Comparison of ENCODE assay signal across 28 cellular contexts in genomic region chr9:130181645-130182044, GRCh38. TPM values are rescaled to one million over a fixed set of nuclear protein-coding genes. Genes with fewer than 3 reads are reported as not detected.
A peak's percentile ranks its signal among the peaks of the same experiment; 100 is the strongest.
DNase-seq lines count a peak whose midpoint lies in the region; ATAC-seq, FAIRE-seq and TF ChIP-seq lines count a peak whose summit lies in the region.
"Had no signal": no experiment of that assay in that cellular context is flagged by ENCODE, and none has a peak within 500 bp of the region (broad histone marks: within the 10 kb centered on the region; RNA-seq: fewer than 3 reads in every experiment).

No MANE protein-coding gene starts in this region.

- POLR2A ChIA-PET in K562 (lab: Yijun Ruan, JAX) = no interaction called here
- POLR2A ChIA-PET in A673 (lab: Charles Lee; ENCODE audit: low non-redundant PET) = no interaction called here

- no peak overlapping the region for H2BK12ac ChIP-seq in neuronal stem cell (ENCODE audit: low read length)

- no peak for TF ChIP-seq RAD21 in K562 (CRISPR knock-in tag; conservative IDR thresholded peaks at IDR 0.05 in 1 of 2, IDR thresholded peaks at IDR 0.05 in 1 of 2)

- DNase-seq in K562 (ENCODE audit: extremely low read depth in 1 of 4, low spot score in 3 of 4) (no peak), neuronal stem cell (ENCODE audit: low spot score) (no peak), tibial artery (no peak), A673 (ENCODE audit: low spot score) (no peak), NK-92 (lab: John Stamatoyannopoulos, UW; ENCODE audit: unreplicated experiment) (no peak)
- DNase-seq: activated CD4-positive, CD25-positive, alpha-beta regulatory T cell treated with anti-CD3 and anti-CD28 coated beads, Interleukin-2, amount 50 U/mL, for 72 hours; activated CD8-positive, alpha-beta T cell treated with anti-CD3 and anti-CD28 coated beads for 36 hours; activated gamma-delta T cell treated with Interleukin-2 at 50 U/mL for 16 hours; DMS79; gastrocnemius medialis; KBM-7; MM.1S; naive thymus-derived CD8-positive, alpha-beta T cell; NCI-H146; NCI-H2171; NCI-H69; Right ventricle myocardium superior; T-cell; testis had no signal

- TF ChIP-seq POLR2A in K562 (conservative IDR thresholded peaks at IDR 0.05) = no peak

- no peak overlapping the region for H3K27ac ChIP-seq in K562 (ENCODE audit: extremely low read depth, low read depth, low read length)
- H3K27ac ChIP-seq in esophagus (ENCODE audit: low read depth in 2 of 2, low read length in 1 of 2) = peak overlapping the region; percentile 11 to 86
- H3K27ac ChIP-seq in neuronal stem cell (replicated peaks; ENCODE audit: low read length) = no peak overlapping the region
- H3K27ac ChIP-seq in tibial artery = peak overlapping the region; percentile 93 to 95
- H3K27ac ChIP-seq in A673 (ENCODE audit: low read depth, low read length, poor library complexity, severe bottlenecking) = no peak overlapping the region
- H3K27ac ChIP-seq: epithelial cell of prostate, gastrocnemius medialis, parathyroid adenoma, testis had no signal

- in situ Hi-C loops in K562 (cut with MboI) = no loop called here

- peaks cover 22% of the 10 kb centered on the region; the same call in 2 of the 3 replicates for H3K79me2 ChIP-seq in K562 (ENCODE audit: control insufficient read depth, insufficient read depth, low read length)
- H3K79me2 ChIP-seq: parathyroid adenoma had no signal

- H4K91ac ChIP-seq in neuronal stem cell (ENCODE audit: low read depth, low read length, poor library complexity) = no peak overlapping the region

- intact Hi-C loops in K562 (cut with micrococcal nuclease) = no loop called here
- intact Hi-C loops in tibial artery (cut with DNase I; ENCODE audit: low total_unique reads) = no loop called here
- intact Hi-C loops in A673 (cut with micrococcal nuclease; ENCODE audit: unreplicated experiment) = no loop called here

- WGBS in K562 (ENCODE audit: insufficient coverage, low coverage, missing lambda C conversion rate) = 65% methylated on average over 10 of the region's 24 CpGs
- WGBS in esophagus, 2 donors = 53 to 78% methylated on average over 21 to 24 of the region's 24 CpGs
- WGBS in neuronal stem cell (ENCODE audit: extremely low coverage in 2 of 2, insufficient read length in 2 of 2, insufficient replicate concordance in 1 of 2), 2 donors = no CpG with 5 or more reads among the region's 24 CpGs

- CTCF ChIA-PET in K562 (lab: Yijun Ruan, JAX; ENCODE audit: low intra/inter-chr PET ratio) = no interaction called here
- CTCF ChIA-PET in A673 (lab: Charles Lee) = no interaction called here

- no peak overlapping the region for H2AFZ ChIP-seq in K562 (ENCODE audit: low read depth, low read length)
- H2AFZ ChIP-seq in neuronal stem cell (ENCODE audit: low read length) = no peak overlapping the region
- H2AFZ ChIP-seq: parathyroid adenoma had no signal

- H4K8ac ChIP-seq in neuronal stem cell (ENCODE audit: low read depth, low read length) = no peak overlapping the region

- BruUV-seq in K562 (replicated peaks; lab: Mats Ljungman, UMichigan) (no TSS peak), A673 (replicated peaks; lab: Mats Ljungman, UMichigan) (no TSS peak)

- no peak for TF ChIP-seq EP300 in K562 (IDR thresholded peaks at IDR 0.05; ENCODE audit: low read length)

- H2BK15ac ChIP-seq in neuronal stem cell (ENCODE audit: low read length) = peak overlapping the region; percentile 63

- H3K4ac ChIP-seq in neuronal stem cell (ENCODE audit: low read length) = no peak overlapping the region

- no peak overlapping the region for H2AK5ac ChIP-seq in neuronal stem cell (ENCODE audit: low read depth, low read length)

- H3K27me3 ChIP-seq in K562 (ENCODE audit: control insufficient read depth in 2 of 2, insufficient read depth in 2 of 2, low read length in 2 of 2) (no peaks in the 10 kb centered on the region), esophagus (ENCODE audit: control insufficient read depth in 1 of 2, insufficient read depth in 2 of 2, low read length in 2 of 2) (no peaks in the 10 kb centered on the region), neuronal stem cell (ENCODE audit: control insufficient read depth in 3 of 3, insufficient read depth in 3 of 3, low read depth in 1 of 3, low read length in 3 of 3) (no peaks in the 10 kb centered on the region), tibial artery (no peaks in the 10 kb centered on the region), A673 (replicated peaks; ENCODE audit: insufficient read depth, low read depth, low read length, poor library complexity) (no peaks in the 10 kb centered on the region)
- H3K27me3 ChIP-seq: gastrocnemius medialis, testis had no signal

- H3K18ac ChIP-seq in neuronal stem cell (ENCODE audit: low read length) = no peak overlapping the region

- no peak for FAIRE-seq in K562 (lab: Jason Lieb, UNC)
- FAIRE-seq: bronchial epithelial cell, GM12878, TTC549 had no signal

- H4K20me1 ChIP-seq in K562 (replicated peaks; ENCODE audit: control insufficient read depth, insufficient read depth, low read length) = peaks cover 21% of the 10 kb centered on the region; the same call in 1 of the 2 replicates

- no peaks in the 10 kb centered on the region for H3K36me3 ChIP-seq in K562 (ENCODE audit: control insufficient read depth, insufficient read depth, low read length)
- H3K36me3 ChIP-seq in esophagus (ENCODE audit: control insufficient read depth in 2 of 2, insufficient read depth in 2 of 2, low read length in 1 of 2) = peaks cover 0 to 3% of the 10 kb centered on the region in 2 donors
- peaks cover 3% of the 10 kb centered on the region in 2 donors for H3K36me3 ChIP-seq in neuronal stem cell (replicated peaks in 1 of 2; ENCODE audit: control insufficient read depth in 2 of 2, insufficient read depth in 2 of 2, low read length in 2 of 2)
- no peaks in the 10 kb centered on the region for H3K36me3 ChIP-seq in tibial artery
- H3K36me3 ChIP-seq in A673 (ENCODE audit: insufficient read depth, low read length, poor library complexity, severe bottlenecking) = no peaks in the 10 kb centered on the region
- H3K36me3 ChIP-seq: gastrocnemius medialis had no signal

- ATAC-seq in K562 (no peak), HG02981 (IDR thresholded peaks at IDR 0.05; ENCODE audit: unreplicated experiment) (no peak)
- ATAC-seq: activated CD8-positive, alpha-beta T cell treated with anti-CD3 and anti-CD28 coated beads for 36 hours; gastrocnemius medialis; GM12878; HCT116; naive thymus-derived CD8-positive, alpha-beta T cell; T-cell had no signal

- no peaks in the 10 kb centered on the region for H3K9me1 ChIP-seq in K562 (ENCODE audit: control insufficient read depth, insufficient read depth, low read length)

- TF ChIP-seq CTCF in K562 (IDR thresholded peaks at IDR 0.05 in 2 of 3, conservative IDR thresholded peaks at IDR 0.05 in 1 of 3; ENCODE audit: insufficient read depth in 2 of 3, low read depth in 1 of 3, low read length in 3 of 3) = no peak
- no peak for TF ChIP-seq CTCF in tibial artery (IDR thresholded peaks at IDR 0.05)
- no peak for TF ChIP-seq CTCF in A673 (conservative IDR thresholded peaks at IDR 0.05; ENCODE audit: low read depth, low read length)

- no peak overlapping the region for H3K14ac ChIP-seq in neuronal stem cell (ENCODE audit: low read length)

- no peak overlapping the region for H2BK120ac ChIP-seq in neuronal stem cell (ENCODE audit: low read depth, low read length)

- H3K23ac ChIP-seq in neuronal stem cell (ENCODE audit: low read depth, low read length, poor library complexity) = peak overlapping the region; percentile 47

- H3K4me2 ChIP-seq in K562 (ENCODE audit: insufficient read depth, low read length) (no peak overlapping the region), neuronal stem cell (ENCODE audit: insufficient read depth, low read length, poor library complexity, severe bottlenecking) (no peak overlapping the region)

- H3K9me3 ChIP-seq in K562 (replicated peaks; ENCODE audit: control insufficient read depth, insufficient read depth, low read depth, low read length) (no peaks in the 10 kb centered on the region), esophagus (ENCODE audit: control insufficient read depth in 2 of 2, insufficient read depth in 1 of 2, low read depth in 1 of 2, low read length in 1 of 2) (no peaks in the 10 kb centered on the region), neuronal stem cell (replicated peaks in 1 of 2; ENCODE audit: control insufficient read depth in 2 of 2, insufficient read depth in 1 of 2, low read depth in 1 of 2, low read length in 2 of 2) (no peaks in the 10 kb centered on the region), tibial artery (no peaks in the 10 kb centered on the region), A673 (ENCODE audit: low read depth, low read length, poor library complexity, severe bottlenecking) (no peaks in the 10 kb centered on the region)
- H3K9me3 ChIP-seq: gastrocnemius medialis, testis had no signal

- H3K9ac ChIP-seq in K562 (ENCODE audit: insufficient read depth in 1 of 2, low read depth in 2 of 2, low read length in 2 of 2) (peak overlapping the region in 1 of 2 experiments; percentile 11; a peak in 2 of 4 replicates), neuronal stem cell (ENCODE audit: low read depth, low read length, poor library complexity) (no peak overlapping the region)
- H3K9ac ChIP-seq: parathyroid adenoma had no signal

- peaks cover 4 to 43% of the 10 kb centered on the region in 2 experiments; a peak in 4 of 5 replicates for H3K4me1 ChIP-seq in K562 (replicated peaks in 1 of 2; ENCODE audit: control insufficient read depth in 2 of 2, insufficient read depth in 2 of 2, low read length in 2 of 2)
- peaks cover 12 to 20% of the 10 kb centered on the region in 2 donors for H3K4me1 ChIP-seq in esophagus (ENCODE audit: control insufficient read depth in 2 of 2, insufficient read depth in 2 of 2, low read length in 1 of 2)
- H3K4me1 ChIP-seq in neuronal stem cell (ENCODE audit: control insufficient read depth in 2 of 2, insufficient read depth in 1 of 2, low read depth in 1 of 2, low read length in 2 of 2) = peaks cover 27 to 28% of the 10 kb centered on the region in 2 donors
- peaks cover 5 to 91% (median 73%) of the 10 kb centered on the region in 4 donors for H3K4me1 ChIP-seq in tibial artery
- peaks cover 24% of the 10 kb centered on the region for H3K4me1 ChIP-seq in A673 (ENCODE audit: insufficient read depth, low read length, poor library complexity, severe bottlenecking)
- H3K4me1 ChIP-seq: gastrocnemius medialis, parathyroid adenoma had no signal

- no peak overlapping the region for H3K4me3 ChIP-seq in K562
- no peak overlapping the region for H3K4me3 ChIP-seq in esophagus (ENCODE audit: low read depth in 1 of 2, low read length in 2 of 2)
- no peak overlapping the region for H3K4me3 ChIP-seq in neuronal stem cell (ENCODE audit: low read length in 2 of 2)
- H3K4me3 ChIP-seq in tibial artery = no peak overlapping the region
- H3K4me3 ChIP-seq in A673 (ENCODE audit: low read depth, low read length, poor library complexity, severe bottlenecking) = no peak overlapping the region
- H3K4me3 ChIP-seq: gastrocnemius medialis, GM12878, testis had no signal

- peaks cover 17% of the 10 kb centered on the region for H3K79me1 ChIP-seq in neuronal stem cell (ENCODE audit: low read depth, low read length)

- peak overlapping the region; percentile 72 for H2BK5ac ChIP-seq in neuronal stem cell (ENCODE audit: low read length)

RNA-seq across cellular contexts. Expression of gene NCS1, which starts 9.4 kb away (rescaled TPM):
- total RNA-seq in K562 (2011; cell fraction: chromatin; rRNA removed; ENCODE audit: low replicate concordance) = 6.1 and 14.0 TPM in 2 replicates
- total RNA-seq in K562 (2011; cell fraction: nucleolus; rRNA removed) = 10.3 and 11.0 TPM in 2 replicates
- 7.1 and 7.5 TPM in 2 replicates for total RNA-seq in K562 (2011; cell fraction: nucleoplasm; rRNA removed)
- total RNA-seq in K562 (2014; rRNA removed) = 9.6 and 11.6 TPM in 2 replicates
- 7.6 and 8.0 TPM in 2 replicates for total RNA-seq in K562 (2014; rRNA removed; fragmentation: Illumina TruSeq; extraction: Trizol)
- total RNA-seq in K562 (2015; rRNA removed; fragmentation: Illumina TruSeq; extraction: Trizol) = 6.9 and 7.4 TPM in 2 replicates
- 22.8 and 25.0 TPM in 2 replicates for total RNA-seq in K562 (2021)
- polyA plus RNA-seq in K562 (2011; rRNA removed) = 24.0 and 27.0 TPM in 2 replicates
- polyA plus RNA-seq in K562 (2011; cell fraction: cytosol; rRNA removed) = 25.2 and 37.2 TPM in 2 replicates
- 10.2 and 16.2 TPM in 2 replicates for polyA plus RNA-seq in K562 (2011; cell fraction: nucleus; rRNA removed)
- 9.2 and 10.6 TPM in 2 replicates for polyA plus RNA-seq in K562 (2012)
- 10.5 and 19.7 TPM in 2 replicates for polyA plus RNA-seq in K562 (2014; fragmentation: Illumina TruSeq; extraction: Trizol)
- polyA plus RNA-seq in K562 (2014; fragmentation: Nextera tagmentation; extraction: Ambion mirVana) = under 1 TPM; 0.28 to 0.66 TPM
- 11.2 and 13.1 TPM in 2 replicates for polyA plus RNA-seq in K562 (2014; rRNA removed)
- 12.8 and 20.5 TPM in 2 replicates for polyA minus RNA-seq in K562 (2011; rRNA and poly(A)+ RNA removed)
- polyA minus RNA-seq in K562 (2011; cell fraction: cytosol; rRNA and poly(A)+ RNA removed) = 14.7 and 17.9 TPM in 2 replicates
- polyA minus RNA-seq in K562 (2011; cell fraction: nucleus; rRNA and poly(A)+ RNA removed) = 3.1 and 3.7 TPM in 2 replicates
- polyA plus RNA-seq in esophagus = 10 to 100 TPM; 12.8 to 16.4 TPM
- 36.7 TPM for polyA plus RNA-seq in neuronal stem cell (2013, experiment 1 of 2)
- polyA plus RNA-seq in neuronal stem cell (2013, experiment 2 of 2) = 36.1 TPM
- total RNA-seq in A673 (2021) = 58.6 and 58.8 TPM in 2 replicates
- total RNA-seq: naive thymus-derived CD8-positive, alpha-beta T cell; OCI-LY7 had no signal

Comparison
In these comparisons a context has a peak if more than half of its experiments do, and no peak if none do; other contexts are left out.
1. H3K27ac ChIP-seq: peak in esophagus (2 of 2) and tibial artery (2 of 2); none in K562 (single experiment), neuronal stem cell (single experiment) and A673 (single experiment).